ENCODE assay signal across 1 cellular context in the genomic region with DNA sequence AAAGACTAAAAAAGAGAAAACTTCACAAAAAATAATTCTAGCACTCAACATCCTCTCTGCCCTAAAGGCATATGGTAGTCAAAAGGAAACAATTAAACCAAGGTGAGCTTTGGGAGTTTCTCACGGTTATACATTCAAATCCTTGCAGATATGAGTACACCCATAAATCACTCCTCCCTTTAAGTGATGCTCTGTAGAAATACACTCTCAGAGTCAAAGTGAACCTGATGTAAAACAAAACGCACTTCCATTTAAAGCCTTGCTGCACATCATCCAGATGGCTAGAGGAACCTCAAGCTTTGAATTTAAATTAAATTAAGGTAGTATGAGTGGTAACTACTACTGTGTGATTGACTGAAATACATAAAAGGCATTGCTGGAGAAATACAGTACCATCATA.
TF ChIP-seq lines count a peak whose summit lies in the region.

No MANE protein-coding gene starts in this region.

TF ChIP-seq in A549, 52 proteins besides CTCF, POLR2A, EP300 and RAD21 (continued from another document):
- TF ChIP-seq, protein P1, sequence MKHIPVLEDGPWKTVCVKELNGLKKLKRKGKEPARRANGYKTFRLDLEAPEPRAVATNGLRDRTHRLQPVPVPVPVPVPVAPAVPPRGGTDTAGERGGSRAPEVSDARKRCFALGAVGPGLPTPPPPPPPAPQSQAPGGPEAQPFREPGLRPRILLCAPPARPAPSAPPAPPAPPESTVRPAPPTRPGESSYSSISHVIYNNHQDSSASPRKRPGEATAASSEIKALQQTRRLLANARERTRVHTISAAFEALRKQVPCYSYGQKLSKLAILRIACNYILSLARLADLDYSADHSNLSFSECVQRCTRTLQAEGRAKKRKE (CRISPR knock-in tag; IDR thresholded peaks at IDR 0.05; ENCODE audit: low read depth) = 0 out of 2 replicates have a peak, but pooled peaks have one; percentile 0
- TF ChIP-seq ZNF302 (CRISPR knock-in tag; IDR thresholded peaks at IDR 0.05) = no peak
- TF ChIP-seq, protein P2, sequence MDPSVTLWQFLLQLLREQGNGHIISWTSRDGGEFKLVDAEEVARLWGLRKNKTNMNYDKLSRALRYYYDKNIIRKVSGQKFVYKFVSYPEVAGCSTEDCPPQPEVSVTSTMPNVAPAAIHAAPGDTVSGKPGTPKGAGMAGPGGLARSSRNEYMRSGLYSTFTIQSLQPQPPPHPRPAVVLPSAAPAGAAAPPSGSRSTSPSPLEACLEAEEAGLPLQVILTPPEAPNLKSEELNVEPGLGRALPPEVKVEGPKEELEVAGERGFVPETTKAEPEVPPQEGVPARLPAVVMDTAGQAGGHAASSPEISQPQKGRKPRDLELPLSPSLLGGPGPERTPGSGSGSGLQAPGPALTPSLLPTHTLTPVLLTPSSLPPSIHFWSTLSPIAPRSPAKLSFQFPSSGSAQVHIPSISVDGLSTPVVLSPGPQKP (IDR thresholded peaks at IDR 0.05; ENCODE audit: low read depth, low read length) = no peak
- no peak for TF ChIP-seq HEYL (CRISPR knock-in tag; IDR thresholded peaks at IDR 0.05)
- no peak; the same call in none of the 2 replicates for TF ChIP-seq TFCP2L1 (CRISPR knock-in tag; IDR thresholded peaks at IDR 0.05)
- TF ChIP-seq FOSL2 (IDR thresholded peaks at IDR 0.05) = no peak
- peak; percentile 21; the same call in 1 of the 2 replicates for TF ChIP-seq FOSL2 (CRISPR knock-in tag; IDR thresholded peaks at IDR 0.05)
TF ChIP-seq in A549: peak in this region for 6.
